In the genomic region with DNA sequence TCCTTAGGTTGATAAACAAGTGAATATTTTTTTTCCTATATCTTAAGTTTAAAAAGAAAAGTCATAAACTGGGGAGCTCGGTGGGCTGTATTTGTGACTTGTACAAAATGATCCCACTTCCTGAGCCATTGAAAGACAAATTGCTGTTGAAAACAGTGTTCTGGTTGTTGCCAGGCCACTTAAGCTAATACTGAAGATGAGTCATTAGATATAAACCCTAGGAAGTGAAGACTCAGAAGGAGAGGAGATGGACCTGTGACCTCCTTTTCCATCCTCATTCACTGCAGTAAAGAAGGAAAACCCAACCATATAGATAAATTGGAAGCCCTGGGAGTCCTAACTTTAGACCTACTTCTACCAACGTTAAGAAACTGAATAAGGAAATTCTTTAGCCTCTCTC, we compare ENCODE assay signal across 16 cellular contexts. TPM values are rescaled to one million over a fixed set of nuclear protein-coding genes. Genes with fewer than 3 reads are reported as not detected.
DNase-seq lines count a peak whose midpoint lies in the region; ATAC-seq and TF ChIP-seq lines count a peak whose summit lies in the region.
"Had no signal": no experiment of that assay in that cellular context is flagged by ENCODE, and none has a peak within 500 bp of the region (broad histone marks: within the 10 kb centered on the region; RNA-seq: fewer than 3 reads in every experiment).

No MANE protein-coding gene starts in this region.

- no peaks in the 10 kb centered on the region for H3K79me2 ChIP-seq in GM23248 (ENCODE audit: insufficient read depth)

- no peaks in the 10 kb centered on the region for H3K36me3 Mint-ChIP-seq in activated CD8-positive, alpha-beta T cell treated with anti-CD3 and anti-CD28 coated beads, Interleukin-2, amount 10 ng/mL, durations not matched to agents 7 days and 5 days (ENCODE audit: low read depth)
- H3K36me3 Mint-ChIP-seq: brain had no signal

- CTCF ChIA-PET in activated CD8-positive, alpha-beta T cell treated with anti-CD3 and anti-CD28 coated beads, Interleukin-2, amount 10 ng/mL, durations not matched to agents 7 days and 5 days (lab: Charles Lee): no interaction called here

- peak overlapping the region; percentile 79 for H3K4me2 ChIP-seq in GM23248 (ENCODE audit: unreplicated experiment)

- no peak for TF ChIP-seq CTCF in fibroblast of mammary gland (conservative IDR thresholded peaks at IDR 0.05; ENCODE audit: control insufficient read depth, insufficient read depth, low read depth, low read length)

- peak; percentile 87 for DNase-seq in GM23248
- peak in 1 of 2 experiments; percentile 52 for DNase-seq in SJSA1 (ENCODE audit: low read depth in 1 of 2, low spot score in 2 of 2)
- DNase-seq in fibroblast of mammary gland (ENCODE audit: low read depth): peak; percentile 87
- DNase-seq in sciatic nerve (ENCODE audit: low spot score): no peak
- no peak for DNase-seq in DMS 273 treated with DMSO at 0.1 percent for 48 hours (lab: John Stamatoyannopoulos, UW)
- no peak for DNase-seq in activated gamma-delta T cell treated with Interleukin-2 at 50 U/mL for 16 hours
- DNase-seq in OCI-M1 (lab: John Stamatoyannopoulos, UW): no peak
- no peak for DNase-seq in activated CD8-positive, alpha-beta T cell treated with anti-CD3 and anti-CD28 coated beads, Interleukin-2, amount 10 ng/mL, durations not matched to agents 7 days and 5 days
- DNase-seq: Caco-2; H9; kidney; stimulated activated CD4-positive, alpha-beta T cell treated with anti-CD3 and anti-CD28 coated beads, Interleukin-2, amount 100 ng/mL, for 48 hours; stimulated activated naive CD8-positive, alpha-beta T cell treated with anti-CD3 and anti-CD28 coated beads, Interleukin-15, amount 100 ng/mL, for 72 hours had no signal

- H3K27ac ChIP-seq in GM23248 (peak overlapping the region; percentile 90), SJSA1 (peak overlapping the region; percentile 73)
- H3K27ac ChIP-seq: neutrophil had no signal

- POLR2A ChIA-PET in activated CD8-positive, alpha-beta T cell treated with anti-CD3 and anti-CD28 coated beads, Interleukin-2, amount 10 ng/mL, durations not matched to agents 7 days and 5 days (lab: Charles Lee): no interaction called here

- no peak overlapping the region for H2AFZ ChIP-seq in GM23248

- no peaks in the 10 kb centered on the region for H4K20me1 ChIP-seq in GM23248 (ENCODE audit: insufficient read depth)

- H3K36me3 ChIP-seq in GM23248 (ENCODE audit: low read depth) (no peaks in the 10 kb centered on the region), SJSA1 (no peaks in the 10 kb centered on the region)
- H3K36me3 ChIP-seq: neutrophil had no signal

- no peaks in the 10 kb centered on the region for H3K9me2 ChIP-seq in GM23248 (ENCODE audit: insufficient read depth)

- 0 to 1% methylated on average over 2 of the region's 2 CpGs for WGBS in GM23248 (ENCODE audit: low coverage in 1 of 2, low lambda C conversion rate in 2 of 2, missing lambda C conversion rate in 2 of 2), 2 experiments

- peak; percentile 44 for ATAC-seq in sciatic nerve
- no peak for ATAC-seq in activated CD8-positive, alpha-beta T cell treated with anti-CD3 and anti-CD28 coated beads, Interleukin-2, amount 10 ng/mL, durations not matched to agents 7 days and 5 days
- ATAC-seq: Panc1 had no signal

- peak overlapping the region; percentile 57 for H3K9ac ChIP-seq in GM23248

- H3K4me3 ChIP-seq in GM23248 (peak overlapping the region; percentile 24), SJSA1 (no peak overlapping the region), fibroblast of mammary gland (ENCODE audit: control insufficient read depth, low read depth, low read length) (no peak overlapping the region)

- in situ Hi-C loops in GM23248 (cut with MboI): no loop called here

- H3K4me1 ChIP-seq in GM23248 (ENCODE audit: insufficient read depth) (peaks cover 35% of the 10 kb centered on the region), SJSA1 (replicated peaks) (peaks cover 28% of the 10 kb centered on the region)
- H3K4me1 ChIP-seq: Caco-2 had no signal

- no peaks in the 10 kb centered on the region for H3K27me3 Mint-ChIP-seq in activated CD8-positive, alpha-beta T cell treated with anti-CD3 and anti-CD28 coated beads, Interleukin-2, amount 10 ng/mL, durations not matched to agents 7 days and 5 days (ENCODE audit: low read depth)
- H3K27me3 Mint-ChIP-seq: brain; stimulated activated naive CD8-positive, alpha-beta T cell treated with anti-CD3 and anti-CD28 coated beads, Interleukin-15, amount 100 ng/mL, for 72 hours had no signal

- no peaks in the 10 kb centered on the region for H3K9me3 Mint-ChIP-seq in activated CD8-positive, alpha-beta T cell treated with anti-CD3 and anti-CD28 coated beads, Interleukin-2, amount 10 ng/mL, durations not matched to agents 7 days and 5 days (ENCODE audit: insufficient read depth)
- H3K9me3 Mint-ChIP-seq: H9; stimulated activated naive CD8-positive, alpha-beta T cell treated with anti-CD3 and anti-CD28 coated beads, Interleukin-15, amount 100 ng/mL, for 72 hours had no signal

- intact Hi-C loops in sciatic nerve (cut with DNase I): no loop called here

- H3K27me3 ChIP-seq in GM23248 (replicated peaks; ENCODE audit: insufficient read depth) (no peaks in the 10 kb centered on the region), SJSA1 (replicated peaks) (no peaks in the 10 kb centered on the region)
- H3K27me3 ChIP-seq: neutrophil had no signal

- H3K9me3 ChIP-seq in GM23248 (ENCODE audit: low read depth): no peaks in the 10 kb centered on the region
- no peaks in the 10 kb centered on the region; the same call in 1 of the 2 replicates for H3K9me3 ChIP-seq in SJSA1 (replicated peaks)
- H3K9me3 ChIP-seq: Caco-2, neutrophil had no signal

- H3K4me1 Mint-ChIP-seq in activated CD8-positive, alpha-beta T cell treated with anti-CD3 and anti-CD28 coated beads, Interleukin-2, amount 10 ng/mL, durations not matched to agents 7 days and 5 days (ENCODE audit: low read depth): no peaks in the 10 kb centered on the region
- H3K4me1 Mint-ChIP-seq: brain had no signal

- H3K4me3 Mint-ChIP-seq in activated CD8-positive, alpha-beta T cell treated with anti-CD3 and anti-CD28 coated beads, Interleukin-2, amount 10 ng/mL, durations not matched to agents 7 days and 5 days: no peak overlapping the region
- H3K4me3 Mint-ChIP-seq: brain; H9; stimulated activated naive CD8-positive, alpha-beta T cell treated with anti-CD3 and anti-CD28 coated beads, Interleukin-15, amount 100 ng/mL, for 72 hours had no signal

- peaks cover 37% of the 10 kb centered on the region for H3F3A ChIP-seq in GM23248 (ENCODE audit: insufficient read depth)

- no peak overlapping the region for H3K27ac Mint-ChIP-seq in activated CD8-positive, alpha-beta T cell treated with anti-CD3 and anti-CD28 coated beads, Interleukin-2, amount 10 ng/mL, durations not matched to agents 7 days and 5 days
- H3K27ac Mint-ChIP-seq: brain; H9; stimulated activated naive CD8-positive, alpha-beta T cell treated with anti-CD3 and anti-CD28 coated beads, Interleukin-15, amount 100 ng/mL, for 72 hours had no signal

RNA-seq across cellular contexts. Expression of gene SERPINE2, which starts 46.2 kb away (rescaled TPM):
- total RNA-seq in GM23248 (2014; rRNA removed; shearing (Covaris generic)): 1,671 and 1,864 TPM in 2 replicates
- polyA plus RNA-seq in GM23248 (2016; fragmentation: Nextera tagmentation; extraction: Ambion mirVana): 5,355 and 5,534 TPM in 2 replicates
- total RNA-seq in SJSA1 (2014; rRNA removed; shearing (Covaris generic)): 45.5 and 66.7 TPM in 2 replicates
- 61.3 TPM for total RNA-seq in sciatic nerve
- total RNA-seq in activated CD8-positive, alpha-beta T cell treated with anti-CD3 and anti-CD28 coated beads, Interleukin-2, amount 10 ng/mL, durations not matched to agents 7 days and 5 days: 10 to 100 TPM; 22.2 to 22.5 TPM

Comparison
In these comparisons a context has a peak if more than half of its experiments do, and no peak if none do; other contexts are left out.
1. DNase-seq: peak in GM23248 (single experiment) and fibroblast of mammary gland (single experiment); none in sciatic nerve (single experiment), DMS 273 treated with DMSO at 0.1 percent for 48 hours (single experiment), activated gamma-delta T cell treated with Interleukin-2 at 50 U/mL for 16 hours (single experiment), OCI-M1 (single experiment) and activated CD8-positive, alpha-beta T cell treated with anti-CD3 and anti-CD28 coated beads, Interleukin-2, amount 10 ng/mL, durations not matched to agents 7 days and 5 days (single experiment).
2. RNA of gene SERPINE2, which starts 46.2 kb away (total RNA-seq): 1,671 to 1,864 TPM in GM23248; 61.3 TPM in sciatic nerve (single experiment), 45.5 to 66.7 TPM in SJSA1 and 22.2 to 22.5 TPM in activated CD8-positive, alpha-beta T cell treated with anti-CD3 and anti-CD28 coated beads, Interleukin-2, amount 10 ng/mL, durations not matched to agents 7 days and 5 days; every median in the first group is over 10 times any median in the second.